9 cellular contexts compared by ENCODE assay signal in genomic region chr12:47805417-47805816, GRCh38. TPM values are rescaled to one million over a fixed set of nuclear protein-coding genes. Genes with fewer than 3 reads are reported as not detected.
DNase-seq lines count a peak whose midpoint lies in the region; ATAC-seq and TF ChIP-seq lines count a peak whose summit lies in the region.
"Had no signal": no experiment of that assay in that cellular context is flagged by ENCODE, and none has a peak within 500 bp of the region (broad histone marks: within the 10 kb centered on the region; RNA-seq: fewer than 3 reads in every experiment).

No MANE protein-coding gene starts in this region.

- peak overlapping the region; percentile 91 to 99 for H3K27ac ChIP-seq in tibial artery

- peak overlapping the region; percentile 67 to 81 for H3K4me3 Mint-ChIP-seq in activated T-cell treated with anti-CD3 and anti-CD28 coated beads, Interleukin-2, amount 50 U/mL, for 72 hours
- H3K4me3 Mint-ChIP-seq in brain, result peak overlapping the region in 1 of 5 experiments; percentile 13
- peak overlapping the region in 2 of 8 donors; percentile 6 to 15 for H3K4me3 Mint-ChIP-seq in naive B cell

- H3K4me1 ChIP-seq in tibial artery, result peaks cover 0 to 100% (median 99%) of the 10 kb centered on the region in 4 donors

- no peaks in the 10 kb centered on the region for H3K27me3 Mint-ChIP-seq in activated T-cell treated with anti-CD3 and anti-CD28 coated beads, Interleukin-2, amount 50 U/mL, for 72 hours (ENCODE audit: low read depth)
- no peaks in the 10 kb centered on the region for H3K27me3 Mint-ChIP-seq in brain
- no peaks in the 10 kb centered on the region for H3K27me3 Mint-ChIP-seq in naive B cell

- H3K36me3 Mint-ChIP-seq in activated T-cell treated with anti-CD3 and anti-CD28 coated beads, Interleukin-2, amount 50 U/mL, for 72 hours (ENCODE audit: insufficient read depth in 2 of 2), result peaks cover 6 to 23% of the 10 kb centered on the region in 2 donors
- no peaks in the 10 kb centered on the region for H3K36me3 Mint-ChIP-seq in brain
- H3K36me3 Mint-ChIP-seq in naive B cell, result no peaks in the 10 kb centered on the region

- intact Hi-C loops in tibial artery (cut with DNase I; ENCODE audit: low total_unique reads), result no loop called here

- no peaks in the 10 kb centered on the region for H3K9me3 ChIP-seq in tibial artery

- no peak for DNase-seq in activated T-cell treated with anti-CD3 and anti-CD28 coated beads, Interleukin-2, amount 50 U/mL, for 72 hours
- no peak for DNase-seq in activated T-cell treated with anti-CD3 and anti-CD28 coated beads, Interleukin-2, amount 50 U/mL, for 48 hours
- DNase-seq in naive B cell, result no peak
- peak; percentile 73 to 79 for DNase-seq in tibial artery
- no peak for DNase-seq in pons (ENCODE audit: low spot score)
- DNase-seq: activated effector memory CD4-positive, alpha-beta T cell treated with anti-CD3 and anti-CD28 coated beads, Interleukin-2, amount 50 U/mL, for 16 hours had no signal

- H3K9me3 Mint-ChIP-seq in activated T-cell treated with anti-CD3 and anti-CD28 coated beads, Interleukin-2, amount 50 U/mL, for 72 hours, result no peaks in the 10 kb centered on the region
- peaks cover 0 to 2% (median 0%) of the 10 kb centered on the region in 5 experiments for H3K9me3 Mint-ChIP-seq in brain
- H3K9me3 Mint-ChIP-seq in naive B cell, result no peaks in the 10 kb centered on the region

- no peaks in the 10 kb centered on the region for H3K27me3 ChIP-seq in tibial artery

- H3K27ac Mint-ChIP-seq in activated T-cell treated with anti-CD3 and anti-CD28 coated beads, Interleukin-2, amount 50 U/mL, for 72 hours, result peak overlapping the region; percentile 94
- H3K27ac Mint-ChIP-seq in brain (peak overlapping the region in 3 of 5 experiments; percentile 7 to 15 (median 12)), naive B cell (peak overlapping the region; percentile 64 to 99 (median 82))

- no peak overlapping the region for H3K4me3 ChIP-seq in tibial artery

- peaks cover 97% of the 10 kb centered on the region for H3K4me1 Mint-ChIP-seq in activated T-cell treated with anti-CD3 and anti-CD28 coated beads, Interleukin-2, amount 50 U/mL, for 72 hours (ENCODE audit: low read depth)
- peaks cover 78% of the 10 kb centered on the region for H3K4me1 Mint-ChIP-seq in brain
- H3K4me1 Mint-ChIP-seq in naive B cell, result peaks cover 75 to 96% (median 95%) of the 10 kb centered on the region in 3 donors

- peaks cover 0 to 7% (median 5%) of the 10 kb centered on the region in 3 donors for H3K36me3 ChIP-seq in tibial artery

- no peak for ATAC-seq in activated T-cell treated with anti-CD3 and anti-CD28 coated beads, Interleukin-2, amount 50 U/mL, for 72 hours (replicated peaks in 1 of 2)
- no peak for ATAC-seq in naive B cell (ENCODE audit: low read depth in 2 of 2)
- no peak for ATAC-seq in GM21529 (IDR thresholded peaks at IDR 0.05; ENCODE audit: unreplicated experiment)
- no peak for ATAC-seq in HG02981 (IDR thresholded peaks at IDR 0.05; ENCODE audit: unreplicated experiment)

- TF ChIP-seq CTCF in brain (conservative IDR thresholded peaks at IDR 0.05) (no peak), tibial artery (IDR thresholded peaks at IDR 0.05) (no peak)

RNA-seq across cellular contexts. Expression of gene HDAC7, which starts 14.3 kb away (rescaled TPM):
- total RNA-seq in activated T-cell treated with anti-CD3 and anti-CD28 coated beads, Interleukin-2, amount 50 U/mL, for 72 hours, result 100 to 1,000 TPM; 288 to 350 TPM
- polyA plus RNA-seq in brain (ENCODE audit: insufficient read depth, low read depth, low replicate concordance) (8.2 TPM), naive B cell (ENCODE audit: low read depth in 6 of 6) (10 to 100 TPM in 1 of 6 donors, 1 to 10 TPM in 5; 4.5 to 17.1 (median 7.0) TPM)

RNA-seq across cellular contexts. Expression of gene SLC48A1, which starts 32.4 kb away (rescaled TPM):
- 10 to 100 TPM; 14.6 to 15.2 TPM for total RNA-seq in activated T-cell treated with anti-CD3 and anti-CD28 coated beads, Interleukin-2, amount 50 U/mL, for 72 hours
- polyA plus RNA-seq in brain (ENCODE audit: insufficient read depth, low read depth, low replicate concordance) (77.4 TPM), naive B cell (ENCODE audit: low read depth in 6 of 6) (10 to 100 TPM; 12.2 to 18.3 (median 13.9) TPM)

RNA-seq across cellular contexts. Expression of gene RAPGEF3, which starts 46.7 kb away (rescaled TPM):
- total RNA-seq in activated T-cell treated with anti-CD3 and anti-CD28 coated beads, Interleukin-2, amount 50 U/mL, for 72 hours, result 1 to 10 TPM in 1 of 2 donors, under 1 TPM in 1; 0.62 to 1.4 TPM
- polyA plus RNA-seq in brain (ENCODE audit: insufficient read depth, low read depth, low replicate concordance) (10.3 TPM), naive B cell (ENCODE audit: low read depth in 6 of 6) (1 to 10 TPM in 2 of 6 donors, under 1 TPM in 3, not detected in 1; 0.39 to 2.6 (median 0.52) TPM)

Comparison
In these comparisons a context has a peak if more than half of its experiments do, and no peak if none do; other contexts are left out.
1. DNase-seq: peak in tibial artery (2 of 2); none in activated T-cell treated with anti-CD3 and anti-CD28 coated beads, Interleukin-2, amount 50 U/mL, for 72 hours (0 of 2), activated T-cell treated with anti-CD3 and anti-CD28 coated beads, Interleukin-2, amount 50 U/mL, for 48 hours (0 of 2), naive B cell (single experiment) and pons (single experiment).
2. H3K27ac Mint-ChIP-seq: peak in every context shown above with its lines; median percentile 94 in activated T-cell treated with anti-CD3 and anti-CD28 coated beads, Interleukin-2, amount 50 U/mL, for 72 hours; 82 in naive B cell; 12 in brain.